Comparison of ENCODE assay signal across 1 cellular context in genomic region chr17:31857920-31858646, GRCh38.
TF ChIP-seq lines count a peak whose summit lies in the region.

No MANE protein-coding gene starts in this region.

TF ChIP-seq in IMR-90, 13 proteins besides CTCF, POLR2A, EP300 and RAD21 (continued from another document):
- TF ChIP-seq, protein P1, sequence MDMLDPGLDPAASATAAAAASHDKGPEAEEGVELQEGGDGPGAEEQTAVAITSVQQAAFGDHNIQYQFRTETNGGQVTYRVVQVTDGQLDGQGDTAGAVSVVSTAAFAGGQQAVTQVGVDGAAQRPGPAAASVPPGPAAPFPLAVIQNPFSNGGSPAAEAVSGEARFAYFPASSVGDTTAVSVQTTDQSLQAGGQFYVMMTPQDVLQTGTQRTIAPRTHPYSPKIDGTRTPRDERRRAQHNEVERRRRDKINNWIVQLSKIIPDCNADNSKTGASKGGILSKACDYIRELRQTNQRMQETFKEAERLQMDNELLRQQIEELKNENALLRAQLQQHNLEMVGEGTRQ (IDR thresholded peaks at IDR 0.05; ENCODE audit: low read depth, low read length), result no peak
- TF ChIP-seq SMC3 (IDR thresholded peaks at IDR 0.05; ENCODE audit: low read depth, low read length), result no peak
- no peak for TF ChIP-seq RFX5 (IDR thresholded peaks at IDR 0.05; ENCODE audit: low read depth, low read length)
- TF ChIP-seq BHLHE40 (IDR thresholded peaks at IDR 0.05; ENCODE audit: low read depth, low read length), result no peak
- TF ChIP-seq MAZ (IDR thresholded peaks at IDR 0.05; ENCODE audit: borderline replicate concordance, low read depth, low read length), result no peak
